Comparison of ENCODE assay signal across 8 cellular contexts in the genomic region with DNA sequence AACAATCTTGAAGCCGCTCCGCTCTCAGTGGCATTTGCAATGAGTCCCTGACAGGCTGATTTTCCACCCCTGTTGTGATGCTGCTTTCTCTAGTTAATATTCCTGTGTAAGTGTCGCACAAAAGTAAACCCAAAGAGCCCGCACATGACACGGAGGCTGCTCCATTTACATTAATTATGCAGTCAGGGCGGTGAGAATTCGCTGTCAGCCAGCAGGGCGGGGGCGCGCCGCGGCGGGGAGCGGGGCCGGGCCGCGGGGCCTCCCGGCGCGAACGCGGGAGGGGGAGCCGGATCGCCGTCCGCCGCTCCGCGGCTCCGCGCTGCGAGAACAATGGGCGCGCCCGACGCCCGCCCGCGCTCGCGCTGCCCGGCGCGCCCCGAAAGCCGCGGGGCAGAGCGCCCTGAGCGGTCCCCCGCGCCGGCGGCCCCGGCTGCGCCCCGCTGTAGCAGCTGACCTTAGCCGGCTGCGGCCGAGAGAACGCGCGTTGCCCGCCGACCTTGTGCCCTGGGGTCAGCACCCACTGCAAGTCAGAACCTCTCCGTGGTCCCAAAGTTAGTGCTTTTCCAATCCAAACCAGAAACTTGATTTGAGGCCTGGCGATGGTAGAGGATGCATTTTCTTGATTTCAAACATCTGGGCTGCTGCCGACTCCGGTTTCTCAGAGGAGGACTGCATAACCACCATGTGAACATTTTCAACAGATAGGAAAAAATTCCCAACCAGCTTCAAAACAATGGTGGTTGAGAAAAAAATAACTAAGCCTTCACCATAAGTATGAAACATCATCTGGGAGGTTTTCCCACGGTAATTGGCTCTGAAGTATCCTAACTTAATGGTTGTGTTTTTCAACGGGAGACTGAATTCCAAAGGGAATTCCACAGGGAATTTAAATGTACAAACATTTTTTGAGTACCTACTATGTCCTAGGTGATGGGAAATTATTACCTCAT.
DNase-seq lines count a peak whose midpoint lies in the region; ATAC-seq and TF ChIP-seq lines count a peak whose summit lies in the region.

No MANE protein-coding gene starts in this region.

- no peaks in the 10 kb centered on the region for H3K9me3 ChIP-seq in SJCRH30 (replicated peaks)
- no peaks in the 10 kb centered on the region for H3K9me3 ChIP-seq in upper lobe of right lung

- intact Hi-C loops in Right ventricle myocardium superior (cut with DNase I) = loop anchor here (10.0 kb wide), 1 partner anchor 135 kb away; no protein-coding TSS in a partner anchor
- intact Hi-C loops in upper lobe of right lung (cut with DNase I) = no loop called here

- no peaks in the 10 kb centered on the region for H3K9me3 Mint-ChIP-seq in activated naive CD8-positive, alpha-beta T cell treated with anti-CD3 and anti-CD28 coated beads for 36 hours

- DNase-seq in DMS53 (lab: John Stamatoyannopoulos, UW) = peak; percentile 84
- peak; percentile 46 to 64 for DNase-seq in SJCRH30
- DNase-seq in activated naive CD8-positive, alpha-beta T cell treated with anti-CD3 and anti-CD28 coated beads for 36 hours = peak; percentile 50
- peak; percentile 65 for DNase-seq in Right ventricle myocardium superior
- no peak for DNase-seq in omental fat pad (ENCODE audit: low spot score)
- peak; percentile 69 for DNase-seq in upper lobe of right lung

- no peaks in the 10 kb centered on the region for H3K27me3 ChIP-seq in SJCRH30
- no peaks in the 10 kb centered on the region for H3K27me3 ChIP-seq in upper lobe of right lung

- H3K4me3 ChIP-seq in SJCRH30 (peak overlapping the region; percentile 66), upper lobe of right lung (peak overlapping the region; percentile 49)

- H3K27ac Mint-ChIP-seq in activated naive CD8-positive, alpha-beta T cell treated with anti-CD3 and anti-CD28 coated beads for 36 hours = no peak overlapping the region

- ATAC-seq in HG02678 (IDR thresholded peaks at IDR 0.05; ENCODE audit: unreplicated experiment) = peak; percentile 63
- ATAC-seq in Right ventricle myocardium superior (ENCODE audit: poor library complexity) = peak; percentile 80
- ATAC-seq in omental fat pad (ENCODE audit: low FRiP score) = peak; percentile 85
- peak; percentile 92 for ATAC-seq in upper lobe of right lung
- no peak for ATAC-seq in HG03520 (IDR thresholded peaks at IDR 0.05; ENCODE audit: unreplicated experiment)

- peaks cover 30% of the 10 kb centered on the region for H3K27me3 Mint-ChIP-seq in activated naive CD8-positive, alpha-beta T cell treated with anti-CD3 and anti-CD28 coated beads for 36 hours

- H3K36me3 ChIP-seq in SJCRH30 (no peaks in the 10 kb centered on the region), upper lobe of right lung (no peaks in the 10 kb centered on the region)

- no peaks in the 10 kb centered on the region for H3K36me3 Mint-ChIP-seq in activated naive CD8-positive, alpha-beta T cell treated with anti-CD3 and anti-CD28 coated beads for 36 hours

- H3K4me1 ChIP-seq in SJCRH30 (peaks cover 43% of the 10 kb centered on the region), upper lobe of right lung (peaks cover 4% of the 10 kb centered on the region)

- H3K4me1 Mint-ChIP-seq in activated naive CD8-positive, alpha-beta T cell treated with anti-CD3 and anti-CD28 coated beads for 36 hours = peaks cover 7% of the 10 kb centered on the region

- TF ChIP-seq CTCF in omental fat pad (IDR thresholded peaks at IDR 0.05) = no peak
- no peak for TF ChIP-seq CTCF in upper lobe of right lung (IDR thresholded peaks at IDR 0.05)

- H3K4me3 Mint-ChIP-seq in activated naive CD8-positive, alpha-beta T cell treated with anti-CD3 and anti-CD28 coated beads for 36 hours = peak overlapping the region; percentile 76

- peak overlapping the region; percentile 43 for H3K27ac ChIP-seq in SJCRH30
- H3K27ac ChIP-seq in upper lobe of right lung = no peak overlapping the region
